ENCODE assay signal across 1 cellular context in the genomic region with DNA sequence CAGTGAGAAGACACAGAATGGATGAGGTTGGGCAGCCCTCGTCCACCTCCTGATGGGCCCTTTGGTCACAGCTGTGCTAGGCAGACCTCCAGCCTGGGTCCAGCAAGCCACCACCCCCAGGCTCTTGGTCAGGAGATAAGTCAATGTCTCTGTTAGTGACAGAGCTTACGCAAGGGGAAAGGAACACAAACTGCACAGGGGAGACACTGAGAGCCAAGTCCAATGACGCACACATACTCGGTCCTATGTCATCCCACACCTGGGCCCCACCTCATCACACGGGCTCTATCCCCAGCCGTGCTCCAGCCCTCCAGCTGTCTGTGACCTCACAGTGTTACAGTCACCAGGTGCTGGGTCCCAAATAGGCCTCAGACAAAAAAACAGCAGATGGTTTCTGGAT.
TF ChIP-seq lines count a peak whose summit lies in the region.

No MANE protein-coding gene starts in this region.

TF ChIP-seq in IMR-90, 13 proteins besides CTCF, POLR2A, EP300 and RAD21:
- no peak for TF ChIP-seq MAFK (IDR thresholded peaks at IDR 0.05; ENCODE audit: low read depth, low read length)
- no peak for TF ChIP-seq MXI1 (IDR thresholded peaks at IDR 0.05; ENCODE audit: borderline replicate concordance, low read depth, low read length)
- TF ChIP-seq FOS (IDR thresholded peaks at IDR 0.05; ENCODE audit: low read depth, low read length): no peak
- TF ChIP-seq BHLHE40 (IDR thresholded peaks at IDR 0.05; ENCODE audit: low read depth, low read length): no peak
- TF ChIP-seq, protein P1, sequence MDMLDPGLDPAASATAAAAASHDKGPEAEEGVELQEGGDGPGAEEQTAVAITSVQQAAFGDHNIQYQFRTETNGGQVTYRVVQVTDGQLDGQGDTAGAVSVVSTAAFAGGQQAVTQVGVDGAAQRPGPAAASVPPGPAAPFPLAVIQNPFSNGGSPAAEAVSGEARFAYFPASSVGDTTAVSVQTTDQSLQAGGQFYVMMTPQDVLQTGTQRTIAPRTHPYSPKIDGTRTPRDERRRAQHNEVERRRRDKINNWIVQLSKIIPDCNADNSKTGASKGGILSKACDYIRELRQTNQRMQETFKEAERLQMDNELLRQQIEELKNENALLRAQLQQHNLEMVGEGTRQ (IDR thresholded peaks at IDR 0.05; ENCODE audit: low read depth, low read length): no peak
- no peak for TF ChIP-seq RCOR1 (IDR thresholded peaks at IDR 0.05; ENCODE audit: insufficient replicate concordance, low read length)
- no peak for TF ChIP-seq CHD1 (IDR thresholded peaks at IDR 0.05; ENCODE audit: low read depth, low read length)
- no peak for TF ChIP-seq SMC3 (IDR thresholded peaks at IDR 0.05; ENCODE audit: low read depth, low read length)
- TF ChIP-seq MAZ (IDR thresholded peaks at IDR 0.05; ENCODE audit: borderline replicate concordance, low read depth, low read length): no peak
- no peak for TF ChIP-seq NFE2L2 (IDR thresholded peaks at IDR 0.05; ENCODE audit: low read depth, low read length)
- no peak for TF ChIP-seq CEBPB (IDR thresholded peaks at IDR 0.05; ENCODE audit: low read depth, low read length)
- TF ChIP-seq, protein P2, sequence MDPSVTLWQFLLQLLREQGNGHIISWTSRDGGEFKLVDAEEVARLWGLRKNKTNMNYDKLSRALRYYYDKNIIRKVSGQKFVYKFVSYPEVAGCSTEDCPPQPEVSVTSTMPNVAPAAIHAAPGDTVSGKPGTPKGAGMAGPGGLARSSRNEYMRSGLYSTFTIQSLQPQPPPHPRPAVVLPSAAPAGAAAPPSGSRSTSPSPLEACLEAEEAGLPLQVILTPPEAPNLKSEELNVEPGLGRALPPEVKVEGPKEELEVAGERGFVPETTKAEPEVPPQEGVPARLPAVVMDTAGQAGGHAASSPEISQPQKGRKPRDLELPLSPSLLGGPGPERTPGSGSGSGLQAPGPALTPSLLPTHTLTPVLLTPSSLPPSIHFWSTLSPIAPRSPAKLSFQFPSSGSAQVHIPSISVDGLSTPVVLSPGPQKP (IDR thresholded peaks at IDR 0.05; ENCODE audit: borderline replicate concordance, low read depth, low read length): no peak
- no peak for TF ChIP-seq RFX5 (IDR thresholded peaks at IDR 0.05; ENCODE audit: low read depth, low read length)
